ENCODE assay signal across 29 cellular contexts in the genomic region with DNA sequence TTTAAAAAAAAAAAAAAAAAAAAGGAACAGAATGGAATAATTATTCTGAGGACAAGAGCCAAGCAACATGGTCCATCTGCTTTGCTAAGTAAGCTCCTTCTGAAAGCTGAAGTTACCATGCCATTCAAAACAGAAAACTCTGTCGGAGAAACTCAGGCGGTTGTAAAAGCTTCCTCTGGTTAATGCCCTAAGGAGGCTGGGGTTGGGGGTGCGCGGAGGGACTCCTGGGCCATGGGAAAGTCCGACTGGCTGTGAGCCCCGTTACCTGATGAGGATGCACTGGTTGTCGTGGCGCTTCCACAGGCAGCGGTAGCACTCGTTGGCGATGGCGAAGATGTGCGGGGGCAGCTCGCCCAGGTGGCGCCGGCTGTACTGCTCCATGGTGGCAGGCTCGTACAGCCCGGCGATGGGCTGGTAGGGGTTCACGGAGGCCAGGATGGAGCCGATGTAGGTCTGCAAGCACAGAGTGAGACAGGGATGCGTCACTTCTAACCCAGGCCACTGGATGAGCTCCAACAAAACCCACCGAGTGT.
"Had no signal": no experiment of that assay in that cellular context is flagged by ENCODE, and none has a peak within 500 bp of the region (broad histone marks: within the 10 kb centered on the region; RNA-seq: fewer than 3 reads in every experiment).

No MANE protein-coding gene starts in this region.

- ATAC-seq: naive thymus-derived CD4-positive, alpha-beta T cell; pancreas; T-helper 17 cell; WTC11 had no signal

- H3K27ac Mint-ChIP-seq: activated CD4-positive, alpha-beta memory T cell treated with anti-CD3 and anti-CD28 coated beads, Interleukin-2, amount 10 ng/mL, durations not matched to agents 7 days and 5 days; activated CD4-positive, alpha-beta T cell treated with anti-CD3 and anti-CD28 coated beads, Interleukin-2, amount 10 ng/mL, durations not matched to agents 7 days and 5 days; activated naive CD4-positive, alpha-beta T cell treated with anti-CD3 and anti-CD28 coated beads, Interleukin-2, amount 10 ng/mL, durations not matched to agents 7 days and 5 days; activated naive CD8-positive, alpha-beta T cell treated with anti-CD3 and anti-CD28 coated beads, Interleukin-2, amount 10 ng/mL, durations not matched to agents 7 days and 5 days; activated T-cell treated with anti-CD3 and anti-CD28 coated beads, Interleukin-2, amount 50 U/mL, for 24 hours; naive thymus-derived CD4-positive, alpha-beta T cell; T-helper 17 cell; WTC11 had no signal

- H3K27me3 ChIP-seq: ascending aorta, esophagus squamous epithelium, hepatocyte, pancreas, right atrium auricular region, spleen, tibial nerve had no signal

- H3K27ac ChIP-seq: ascending aorta, epithelial cell of prostate, esophagus squamous epithelium, hepatocyte, left ventricle myocardium inferior, pancreas, right atrium auricular region, spleen, tibial nerve had no signal

- H3K36me3 Mint-ChIP-seq: activated naive CD4-positive, alpha-beta T cell treated with anti-CD3 and anti-CD28 coated beads, Interleukin-2, amount 10 ng/mL, durations not matched to agents 7 days and 5 days; activated naive CD8-positive, alpha-beta T cell treated with anti-CD3 and anti-CD28 coated beads, Interleukin-2, amount 10 ng/mL, durations not matched to agents 7 days and 5 days; naive thymus-derived CD4-positive, alpha-beta T cell had no signal

- H3K4me3 Mint-ChIP-seq: activated CD4-positive, alpha-beta memory T cell treated with anti-CD3 and anti-CD28 coated beads, Interleukin-2, amount 10 ng/mL, durations not matched to agents 7 days and 5 days; activated CD4-positive, alpha-beta T cell treated with anti-CD3 and anti-CD28 coated beads, Interleukin-2, amount 10 ng/mL, durations not matched to agents 7 days and 5 days; activated naive CD4-positive, alpha-beta T cell treated with anti-CD3 and anti-CD28 coated beads, Interleukin-2, amount 10 ng/mL, durations not matched to agents 7 days and 5 days; activated naive CD8-positive, alpha-beta T cell treated with anti-CD3 and anti-CD28 coated beads, Interleukin-2, amount 10 ng/mL, durations not matched to agents 7 days and 5 days; activated T-cell treated with anti-CD3 and anti-CD28 coated beads, Interleukin-2, amount 50 U/mL, for 24 hours; naive thymus-derived CD4-positive, alpha-beta T cell; T-helper 17 cell; WTC11 had no signal

- H3K9me3 ChIP-seq: ascending aorta, esophagus squamous epithelium, left ventricle myocardium inferior, pancreas, right atrium auricular region, spleen, tibial nerve had no signal

- DNase-seq: activated CD4-positive, alpha-beta memory T cell treated with anti-CD3 and anti-CD28 coated beads, Interleukin-2, amount 10 ng/mL, durations not matched to agents 7 days and 5 days; activated CD4-positive, alpha-beta T cell treated with anti-CD3 and anti-CD28 coated beads for 1 hour; activated CD4-positive, alpha-beta T cell treated with anti-CD3 and anti-CD28 coated beads, Interleukin-2, amount 10 ng/mL, durations not matched to agents 7 days and 5 days; activated CD8-positive, alpha-beta memory T cell treated with anti-CD3 and anti-CD28 coated beads, Interleukin-2, amount 50 U/mL, for 48 hours; activated gamma-delta T cell; activated naive CD4-positive, alpha-beta T cell treated with anti-CD3 and anti-CD28 coated beads, Interleukin-2, amount 10 ng/mL, durations not matched to agents 7 days and 5 days; activated naive CD8-positive, alpha-beta T cell treated with anti-CD3 and anti-CD28 coated beads, Interleukin-2, amount 10 ng/mL, durations not matched to agents 7 days and 5 days; activated T-cell treated with anti-CD3 and anti-CD28 coated beads, Interleukin-2, amount 50 U/mL, for 24 hours; central memory CD4-positive, alpha-beta T cell; dermis blood vessel endothelial cell; effector CD8-positive, alpha-beta T cell; esophagus squamous epithelium; glutamatergic neuron; islet precursor cell; left ventricle myocardium inferior; midbrain; naive thymus-derived CD4-positive, alpha-beta T cell; nucleus accumbens; spleen; stimulated activated naive CD4-positive, alpha-beta T cell treated with Interleukin-2 at 50 U/mL for 16 hours; T-helper 17 cell; T1000 had no signal

- H3K4me1 Mint-ChIP-seq: activated CD4-positive, alpha-beta memory T cell treated with anti-CD3 and anti-CD28 coated beads, Interleukin-2, amount 10 ng/mL, durations not matched to agents 7 days and 5 days; activated naive CD8-positive, alpha-beta T cell treated with anti-CD3 and anti-CD28 coated beads, Interleukin-2, amount 10 ng/mL, durations not matched to agents 7 days and 5 days had no signal

- H3K4me3 ChIP-seq: ascending aorta, esophagus squamous epithelium, hepatocyte, left ventricle myocardium inferior, pancreas, right atrium auricular region, spleen, tibial nerve had no signal

- H3K9me3 Mint-ChIP-seq: activated CD4-positive, alpha-beta memory T cell treated with anti-CD3 and anti-CD28 coated beads, Interleukin-2, amount 10 ng/mL, durations not matched to agents 7 days and 5 days; activated CD4-positive, alpha-beta T cell treated with anti-CD3 and anti-CD28 coated beads, Interleukin-2, amount 10 ng/mL, durations not matched to agents 7 days and 5 days; activated naive CD4-positive, alpha-beta T cell treated with anti-CD3 and anti-CD28 coated beads, Interleukin-2, amount 10 ng/mL, durations not matched to agents 7 days and 5 days; activated naive CD8-positive, alpha-beta T cell treated with anti-CD3 and anti-CD28 coated beads, Interleukin-2, amount 10 ng/mL, durations not matched to agents 7 days and 5 days; activated T-cell treated with anti-CD3 and anti-CD28 coated beads, Interleukin-2, amount 50 U/mL, for 24 hours had no signal

- H3K27me3 Mint-ChIP-seq: activated CD4-positive, alpha-beta T cell treated with anti-CD3 and anti-CD28 coated beads, Interleukin-2, amount 10 ng/mL, durations not matched to agents 7 days and 5 days had no signal

- H3K36me3 ChIP-seq: ascending aorta, left ventricle myocardium inferior, pancreas, right atrium auricular region, spleen, tibial nerve had no signal

- H3K4me1 ChIP-seq: ascending aorta, esophagus squamous epithelium, left ventricle myocardium inferior, right atrium auricular region had no signal
